8 cellular contexts compared by ENCODE assay signal in the genomic region with DNA sequence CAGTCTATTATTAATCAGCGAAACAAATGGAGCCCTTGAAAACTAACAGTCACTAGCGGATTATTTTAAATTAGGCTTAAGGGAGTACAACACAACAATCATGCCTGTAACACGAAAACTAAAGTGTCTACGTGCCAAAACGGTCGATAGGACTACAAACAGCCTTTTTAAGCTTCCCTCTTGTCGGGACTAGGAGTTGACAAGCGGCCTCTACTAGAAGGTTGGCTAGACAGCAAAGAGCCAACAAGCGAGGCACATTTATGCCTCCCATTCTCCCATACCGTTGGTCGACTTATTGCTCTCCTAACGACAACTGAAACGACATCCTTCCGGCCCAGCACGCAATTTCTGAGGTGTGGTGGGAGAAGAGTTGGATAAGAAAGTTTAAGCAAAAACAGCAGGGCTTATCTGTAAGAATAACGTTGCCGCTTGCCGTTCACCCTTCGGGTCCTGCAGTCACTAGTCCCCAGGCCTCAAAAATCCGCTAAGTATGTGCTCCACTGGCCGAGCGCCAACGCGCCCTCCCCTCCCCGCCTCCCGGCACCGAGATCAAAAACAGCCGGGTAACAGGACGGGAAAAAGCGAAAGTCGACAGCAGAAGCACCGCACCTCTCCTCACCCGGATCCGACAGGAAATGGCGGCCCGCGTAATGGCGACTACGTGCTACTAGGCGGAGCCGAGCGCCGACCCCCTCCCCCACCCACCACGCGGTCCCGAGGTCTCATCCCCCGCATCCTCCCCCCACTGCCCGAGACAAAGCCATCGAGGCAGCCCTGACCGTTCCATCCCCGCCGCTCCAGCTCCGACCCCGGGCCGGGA.
DNase-seq lines count a peak whose midpoint lies in the region; ATAC-seq and TF ChIP-seq lines count a peak whose summit lies in the region.

No MANE protein-coding gene starts in this region.

- ATAC-seq in HG02852 (IDR thresholded peaks at IDR 0.05; ENCODE audit: unreplicated experiment) = peak; percentile 23
- no peak for ATAC-seq in HG02970 (IDR thresholded peaks at IDR 0.05; ENCODE audit: low FRiP score, unreplicated experiment)

- TF ChIP-seq CTCF in choroid plexus epithelial cell (conservative IDR thresholded peaks at IDR 0.05; ENCODE audit: low read depth, low read length) = no peak

- H3K4me3 ChIP-seq in choroid plexus epithelial cell (ENCODE audit: low read depth, low read length) = peak overlapping the region; percentile 100

- DNase-seq in GF-D8 (lab: John Stamatoyannopoulos, UW) = peak; percentile 37
- peak; percentile 75 for DNase-seq in NCI-H2227 (lab: John Stamatoyannopoulos, UW; ENCODE audit: unreplicated experiment)
- peak; percentile 92 for DNase-seq in activated CD4-positive, alpha-beta T cell treated with anti-CD3 and anti-CD28 coated beads for 48 hours
- DNase-seq in choroid plexus epithelial cell (ENCODE audit: low read depth) = peak; percentile 88
- peak; percentile 81 to 87 for DNase-seq in stimulated activated CD4-positive, alpha-beta T cell treated with anti-CD3 and anti-CD28 coated beads, Interleukin-15, amount 100 ng/mL, for 48 hours (ENCODE audit: low read depth in 2 of 2)

- no peaks in the 10 kb centered on the region for H3K27me3 ChIP-seq in layer of hippocampus (ENCODE audit: control insufficient read depth, insufficient read depth, low read length)

- H3K27ac ChIP-seq in layer of hippocampus (ENCODE audit: low read depth, low read length) = peak overlapping the region; percentile 99

Comparison
In these comparisons a context has a peak if more than half of its experiments do, and no peak if none do; other contexts are left out.
1. DNase-seq: peak in every context shown above with its lines; median percentile 92 in activated CD4-positive, alpha-beta T cell treated with anti-CD3 and anti-CD28 coated beads for 48 hours; 88 in choroid plexus epithelial cell; 84 in stimulated activated CD4-positive, alpha-beta T cell treated with anti-CD3 and anti-CD28 coated beads, Interleukin-15, amount 100 ng/mL, for 48 hours; 75 in NCI-H2227; 37 in GF-D8.